In the genomic region with DNA sequence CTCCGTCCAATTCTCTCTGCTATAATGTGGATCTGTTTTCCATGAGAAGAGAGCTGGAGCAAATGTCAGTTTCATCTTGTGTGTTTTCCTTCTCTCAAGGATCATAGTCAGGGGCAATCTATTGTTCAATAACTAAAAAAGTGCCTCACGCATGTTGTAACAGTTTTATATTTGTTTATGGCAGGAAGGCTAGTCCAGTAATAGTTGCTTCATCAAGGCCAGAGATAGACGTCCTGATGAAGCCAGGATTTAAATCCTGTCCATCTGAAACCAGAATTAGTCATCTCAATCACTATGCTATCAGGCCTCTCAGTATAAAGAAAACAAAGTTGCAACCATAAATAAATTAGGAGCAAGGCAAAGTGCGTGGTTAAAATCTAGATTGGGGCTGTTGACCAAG, we compare ENCODE assay signal across 1 cellular context.
TF ChIP-seq lines count a peak whose summit lies in the region.

No MANE protein-coding gene starts in this region.

TF ChIP-seq in GM23338, 12 proteins besides CTCF, POLR2A, EP300 and RAD21 (continued from another document):
- TF ChIP-seq, protein P1, sequence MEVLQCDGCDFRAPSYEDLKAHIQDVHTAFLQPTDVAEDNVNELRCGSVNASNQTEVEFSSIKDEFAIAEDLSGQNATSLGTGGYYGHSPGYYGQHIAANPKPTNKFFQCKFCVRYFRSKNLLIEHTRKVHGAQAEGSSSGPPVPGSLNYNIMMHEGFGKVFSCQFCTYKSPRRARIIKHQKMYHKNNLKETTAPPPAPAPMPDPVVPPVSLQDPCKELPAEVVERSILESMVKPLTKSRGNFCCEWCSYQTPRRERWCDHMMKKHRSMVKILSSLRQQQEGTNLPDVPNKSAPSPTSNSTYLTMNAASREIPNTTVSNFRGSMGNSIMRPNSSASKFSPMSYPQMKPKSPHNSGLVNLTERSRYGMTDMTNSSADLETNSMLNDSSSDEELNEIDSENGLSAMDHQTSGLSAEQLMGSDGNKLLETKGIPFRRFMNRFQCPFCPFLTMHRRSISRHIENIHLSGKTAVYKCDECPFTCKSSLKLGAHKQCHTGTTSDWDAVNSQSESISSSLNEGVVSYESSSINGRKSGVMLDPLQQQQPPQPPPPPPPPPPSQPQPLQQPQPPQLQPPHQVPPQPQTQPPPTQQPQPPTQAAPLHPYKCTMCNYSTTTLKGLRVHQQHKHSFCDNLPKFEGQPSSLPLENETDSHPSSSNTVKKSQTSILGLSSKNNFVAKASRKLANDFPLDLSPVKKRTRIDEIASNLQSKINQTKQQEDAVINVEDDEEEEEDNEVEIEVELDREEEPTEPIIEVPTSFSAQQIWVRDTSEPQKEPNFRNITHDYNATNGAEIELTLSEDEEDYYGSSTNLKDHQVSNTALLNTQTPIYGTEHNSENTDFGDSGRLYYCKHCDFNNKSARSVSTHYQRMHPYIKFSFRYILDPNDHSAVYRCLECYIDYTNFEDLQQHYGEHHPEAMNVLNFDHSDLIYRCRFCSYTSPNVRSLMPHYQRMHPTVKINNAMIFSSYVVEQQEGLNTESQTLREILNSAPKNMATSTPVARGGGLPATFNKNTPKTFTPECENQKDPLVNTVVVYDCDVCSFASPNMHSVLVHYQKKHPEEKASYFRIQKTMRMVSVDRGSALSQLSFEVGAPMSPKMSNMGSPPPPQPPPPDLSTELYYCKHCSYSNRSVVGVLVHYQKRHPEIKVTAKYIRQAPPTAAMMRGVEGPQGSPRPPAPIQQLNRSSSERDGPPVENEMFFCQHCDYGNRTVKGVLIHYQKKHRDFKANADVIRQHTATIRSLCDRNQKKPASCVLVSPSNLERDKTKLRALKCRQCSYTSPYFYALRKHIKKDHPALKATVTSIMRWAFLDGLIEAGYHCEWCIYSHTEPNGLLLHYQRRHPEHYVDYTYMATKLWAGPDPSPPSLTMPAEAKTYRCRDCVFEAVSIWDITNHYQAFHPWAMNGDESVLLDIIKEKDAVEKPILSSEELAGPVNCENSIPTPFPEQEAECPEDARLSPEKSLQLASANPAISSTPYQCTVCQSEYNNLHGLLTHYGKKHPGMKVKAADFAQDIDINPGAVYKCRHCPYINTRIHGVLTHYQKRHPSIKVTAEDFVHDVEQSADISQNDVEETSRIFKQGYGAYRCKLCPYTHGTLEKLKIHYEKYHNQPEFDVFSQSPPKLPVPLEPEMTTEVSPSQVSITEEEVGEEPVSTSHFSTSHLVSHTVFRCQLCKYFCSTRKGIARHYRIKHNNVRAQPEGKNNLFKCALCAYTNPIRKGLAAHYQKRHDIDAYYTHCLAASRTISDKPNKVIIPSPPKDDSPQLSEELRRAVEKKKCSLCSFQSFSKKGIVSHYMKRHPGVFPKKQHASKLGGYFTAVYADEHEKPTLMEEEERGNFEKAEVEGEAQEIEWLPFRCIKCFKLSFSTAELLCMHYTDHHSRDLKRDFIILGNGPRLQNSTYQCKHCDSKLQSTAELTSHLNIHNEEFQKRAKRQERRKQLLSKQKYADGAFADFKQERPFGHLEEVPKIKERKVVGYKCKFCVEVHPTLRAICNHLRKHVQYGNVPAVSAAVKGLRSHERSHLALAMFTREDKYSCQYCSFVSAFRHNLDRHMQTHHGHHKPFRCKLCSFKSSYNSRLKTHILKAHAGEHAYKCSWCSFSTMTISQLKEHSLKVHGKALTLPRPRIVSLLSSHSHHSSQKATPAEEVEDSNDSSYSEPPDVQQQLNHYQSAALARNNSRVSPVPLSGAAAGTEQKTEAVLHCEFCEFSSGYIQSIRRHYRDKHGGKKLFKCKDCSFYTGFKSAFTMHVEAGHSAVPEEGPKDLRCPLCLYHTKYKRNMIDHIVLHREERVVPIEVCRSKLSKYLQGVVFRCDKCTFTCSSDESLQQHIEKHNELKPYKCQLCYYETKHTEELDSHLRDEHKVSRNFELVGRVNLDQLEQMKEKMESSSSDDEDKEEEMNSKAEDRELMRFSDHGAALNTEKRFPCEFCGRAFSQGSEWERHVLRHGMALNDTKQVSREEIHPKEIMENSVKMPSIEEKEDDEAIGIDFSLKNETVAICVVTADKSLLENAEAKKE (CRISPR knock-in tag; IDR thresholded peaks at IDR 0.05) = no peak
- no peak for TF ChIP-seq NANOG (IDR thresholded peaks at IDR 0.05; ENCODE audit: borderline replicate concordance)
- TF ChIP-seq CREB1 (CRISPR knock-in tag; IDR thresholded peaks at IDR 0.05; ENCODE audit: low read depth) = no peak
- TF ChIP-seq, protein P2, sequence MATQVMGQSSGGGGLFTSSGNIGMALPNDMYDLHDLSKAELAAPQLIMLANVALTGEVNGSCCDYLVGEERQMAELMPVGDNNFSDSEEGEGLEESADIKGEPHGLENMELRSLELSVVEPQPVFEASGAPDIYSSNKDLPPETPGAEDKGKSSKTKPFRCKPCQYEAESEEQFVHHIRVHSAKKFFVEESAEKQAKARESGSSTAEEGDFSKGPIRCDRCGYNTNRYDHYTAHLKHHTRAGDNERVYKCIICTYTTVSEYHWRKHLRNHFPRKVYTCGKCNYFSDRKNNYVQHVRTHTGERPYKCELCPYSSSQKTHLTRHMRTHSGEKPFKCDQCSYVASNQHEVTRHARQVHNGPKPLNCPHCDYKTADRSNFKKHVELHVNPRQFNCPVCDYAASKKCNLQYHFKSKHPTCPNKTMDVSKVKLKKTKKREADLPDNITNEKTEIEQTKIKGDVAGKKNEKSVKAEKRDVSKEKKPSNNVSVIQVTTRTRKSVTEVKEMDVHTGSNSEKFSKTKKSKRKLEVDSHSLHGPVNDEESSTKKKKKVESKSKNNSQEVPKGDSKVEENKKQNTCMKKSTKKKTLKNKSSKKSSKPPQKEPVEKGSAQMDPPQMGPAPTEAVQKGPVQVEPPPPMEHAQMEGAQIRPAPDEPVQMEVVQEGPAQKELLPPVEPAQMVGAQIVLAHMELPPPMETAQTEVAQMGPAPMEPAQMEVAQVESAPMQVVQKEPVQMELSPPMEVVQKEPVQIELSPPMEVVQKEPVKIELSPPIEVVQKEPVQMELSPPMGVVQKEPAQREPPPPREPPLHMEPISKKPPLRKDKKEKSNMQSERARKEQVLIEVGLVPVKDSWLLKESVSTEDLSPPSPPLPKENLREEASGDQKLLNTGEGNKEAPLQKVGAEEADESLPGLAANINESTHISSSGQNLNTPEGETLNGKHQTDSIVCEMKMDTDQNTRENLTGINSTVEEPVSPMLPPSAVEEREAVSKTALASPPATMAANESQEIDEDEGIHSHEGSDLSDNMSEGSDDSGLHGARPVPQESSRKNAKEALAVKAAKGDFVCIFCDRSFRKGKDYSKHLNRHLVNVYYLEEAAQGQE (IDR thresholded peaks at IDR 0.05; ENCODE audit: unreplicated experiment) = no peak
- no peak for TF ChIP-seq STAT1 (IDR thresholded peaks at IDR 0.05; ENCODE audit: unreplicated experiment)
- TF ChIP-seq EZH2phosphoT487 (IDR thresholded peaks at IDR 0.05; ENCODE audit: unreplicated experiment) = no peak
- TF ChIP-seq EZH2 (IDR thresholded peaks at IDR 0.05; ENCODE audit: low read depth, unreplicated experiment) = no peak
- no peak for TF ChIP-seq JUNB (IDR thresholded peaks at IDR 0.05; ENCODE audit: unreplicated experiment)
- TF ChIP-seq, protein P3, sequence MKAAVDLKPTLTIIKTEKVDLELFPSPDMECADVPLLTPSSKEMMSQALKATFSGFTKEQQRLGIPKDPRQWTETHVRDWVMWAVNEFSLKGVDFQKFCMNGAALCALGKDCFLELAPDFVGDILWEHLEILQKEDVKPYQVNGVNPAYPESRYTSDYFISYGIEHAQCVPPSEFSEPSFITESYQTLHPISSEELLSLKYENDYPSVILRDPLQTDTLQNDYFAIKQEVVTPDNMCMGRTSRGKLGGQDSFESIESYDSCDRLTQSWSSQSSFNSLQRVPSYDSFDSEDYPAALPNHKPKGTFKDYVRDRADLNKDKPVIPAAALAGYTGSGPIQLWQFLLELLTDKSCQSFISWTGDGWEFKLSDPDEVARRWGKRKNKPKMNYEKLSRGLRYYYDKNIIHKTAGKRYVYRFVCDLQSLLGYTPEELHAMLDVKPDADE (IDR thresholded peaks at IDR 0.05) = no peak
